In the genomic region with DNA sequence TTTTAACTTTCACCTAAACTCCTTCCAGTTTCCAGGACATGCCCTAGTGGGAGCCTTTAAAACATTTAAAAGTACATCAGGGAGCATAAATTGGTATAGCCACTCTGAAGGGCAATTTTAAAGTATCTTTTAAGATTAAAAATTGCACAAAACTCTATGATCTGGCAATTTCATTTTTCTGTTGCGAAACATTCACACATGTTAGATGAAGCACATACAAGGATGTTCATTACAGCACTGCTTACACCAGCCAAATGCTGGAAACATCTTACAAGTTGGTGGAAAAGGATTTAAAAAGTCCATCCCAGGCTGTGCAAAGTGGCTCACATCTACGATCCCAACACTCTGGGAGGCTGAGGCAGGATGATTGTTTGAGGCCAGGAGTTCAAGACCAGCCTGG, we compare ENCODE assay signal across 29 cellular contexts. TPM values are rescaled to one million over a fixed set of nuclear protein-coding genes. Genes with fewer than 3 reads are reported as not detected.
"Had no signal": no experiment of that assay in that cellular context is flagged by ENCODE, and none has a peak within 500 bp of the region (broad histone marks: within the 10 kb centered on the region; RNA-seq: fewer than 3 reads in every experiment).

No MANE protein-coding gene starts in this region.

- H3K36me3 ChIP-seq: SJCRH30 had no signal

- FAIRE-seq: astrocyte, bronchial epithelial cell had no signal

- H3K27ac ChIP-seq: body of pancreas, SJCRH30, SK-N-MC had no signal

- DNase-seq: activated B cell treated with CpG ODN at 0.5 μM for 24 hours; activated CD4-positive, alpha-beta memory T cell treated with anti-CD3 and anti-CD28 coated beads for 36 hours; activated CD4-positive, alpha-beta T cell treated with anti-CD3 and anti-CD28 coated beads for 4 hours; activated CD4-positive, alpha-beta T cell treated with anti-CD3 and anti-CD28 coated beads, Interleukin-2, amount 50 U/mL, for 1 hour; activated CD4-positive, CD25-positive, alpha-beta regulatory T cell treated with anti-CD3 and anti-CD28 coated beads, Interleukin-2, amount 50 U/mL, for 72 hours; activated CD8-positive, alpha-beta memory T cell treated with anti-CD3 and anti-CD28 coated beads for 24 hours; activated CD8-positive, alpha-beta memory T cell treated with anti-CD3 and anti-CD28 coated beads, Interleukin-2, amount 10 ng/mL, durations not matched to agents 7 days and 5 days; activated CD8-positive, alpha-beta memory T cell treated with anti-CD3 and anti-CD28 coated beads, Interleukin-2, amount 50 U/mL, for 48 hours; activated effector memory CD4-positive, alpha-beta T cell treated with Interleukin-2 at 50 U/mL for 16 hours; activated naive CD4-positive, alpha-beta T cell treated with anti-CD3 and anti-CD28 coated beads, Interleukin-2, amount 50 U/mL, for 16 hours; activated naive CD8-positive, alpha-beta T cell treated with anti-CD3 and anti-CD28 coated beads for 36 hours; activated T-cell treated with anti-CD3 and anti-CD28 coated beads, Interleukin-2, amount 50 U/mL, for 48 hours; body of pancreas; caudate nucleus; MV-4-11; NCI-H1092; NCI-H1436 treated with DMSO at 0.1 percent for 48 hours; NCI-H1694 treated with DMSO at 0.1 percent for 48 hours; NCI-H2029; NCI-H345; NCI-H524 treated with DMSO at 0.1 percent for 48 hours; SHP77; SJCRH30 had no signal

- H3K4me1 ChIP-seq: body of pancreas, SJCRH30 had no signal

- ATAC-seq: activated CD8-positive, alpha-beta memory T cell treated with anti-CD3 and anti-CD28 coated beads, Interleukin-2, amount 10 ng/mL, durations not matched to agents 7 days and 5 days; body of pancreas; Panc1 had no signal

- H3K27me3 ChIP-seq: body of pancreas, SJCRH30 had no signal

- H3K4me3 ChIP-seq: body of pancreas, SJCRH30, SK-N-MC had no signal

- H3K9me3 ChIP-seq: body of pancreas, SJCRH30 had no signal

RNA-seq across cellular contexts. Expression of a gene that starts 29.6 kb away (rescaled TPM):
- total RNA-seq: activated B cell treated with CpG ODN at 0.5 μM for 24 hours, NCI-H460, RPMI7951 had no signal
